Comparison of ENCODE assay signal across 9 cellular contexts in genomic region chr11:73748300-73748699, GRCh38.
"Had no signal": no experiment of that assay in that cellular context is flagged by ENCODE, and none has a peak within 500 bp of the region (broad histone marks: within the 10 kb centered on the region; RNA-seq: fewer than 3 reads in every experiment).

No MANE protein-coding gene starts in this region.

- ATAC-seq: GM23338, HCT116, K562 had no signal

- H3K27ac Mint-ChIP-seq: GM23338, H9, HFFc6 had no signal

- H3K4me3 Mint-ChIP-seq: GM23338, H9, HFFc6 had no signal

- H2AFZ ChIP-seq: GM23338 had no signal

- H3K9me3 Mint-ChIP-seq: GM23338, H9, HFFc6 had no signal

- DNase-seq: H9, HFFc6, IMR-90 had no signal

- H3K27ac ChIP-seq: HL-60 had no signal

- H3K4me2 ChIP-seq: GM23338 had no signal

- FAIRE-seq: H1, H54, K562 had no signal

- H3K4me3 ChIP-seq: GM23338, K562 had no signal
